8 cellular contexts compared by ENCODE assay signal in the genomic region with DNA sequence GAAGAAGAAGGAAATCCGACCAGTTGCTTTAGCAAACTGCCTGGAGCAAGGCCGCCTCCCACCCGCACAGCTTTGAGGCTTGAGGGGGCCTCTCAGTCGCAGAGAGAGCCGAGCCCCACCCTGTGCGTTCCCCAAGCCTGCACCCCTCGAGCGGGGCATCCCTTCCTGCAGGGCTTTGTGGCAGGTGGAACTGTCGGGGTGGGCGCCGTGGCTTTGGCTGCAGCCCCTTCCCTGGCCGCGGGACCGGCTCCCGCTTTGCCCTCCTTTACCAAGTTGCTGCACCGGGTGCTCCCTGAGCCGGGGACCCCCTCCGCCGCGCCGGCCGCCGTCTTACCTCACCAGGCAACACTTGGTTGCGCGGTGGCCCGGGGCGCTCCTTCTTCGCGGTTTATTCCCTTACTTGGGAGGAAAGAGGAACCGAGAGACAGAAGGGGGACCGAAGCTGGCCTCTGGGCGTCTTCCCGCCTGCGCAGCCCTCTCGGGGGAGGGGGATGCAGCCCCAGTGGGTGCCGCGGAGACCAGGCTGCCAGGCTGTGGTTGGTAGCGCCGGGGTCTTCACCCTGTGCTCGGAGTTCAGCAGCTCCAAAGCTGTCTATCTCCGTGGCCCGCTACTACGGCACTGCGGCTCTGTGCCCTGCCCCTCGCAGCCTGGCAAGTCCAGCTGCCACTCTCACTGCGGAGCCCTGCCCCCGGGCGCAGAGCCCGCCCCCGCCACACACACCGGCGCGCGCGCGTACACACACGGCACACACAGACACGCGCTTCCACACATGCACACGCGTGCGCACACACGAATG. TPM values are rescaled to one million over a fixed set of nuclear protein-coding genes. Genes with fewer than 3 reads are reported as not detected.
DNase-seq lines count a peak whose midpoint lies in the region; ATAC-seq, FAIRE-seq and TF ChIP-seq lines count a peak whose summit lies in the region.

A gene (minus strand): TSS at position 623 of the 797 bp plus-strand sequence. CDS start 41,775 bp downstream, outside the sequence.

- H3K4me3 ChIP-seq in NT2/D1 (ENCODE audit: insufficient read length, low read depth) (peak within 1 kb of the TSS; percentile 47), astrocyte of the spinal cord (ENCODE audit: low read depth, low read length) (peak within 1 kb of the TSS; percentile 20), keratinocyte (ENCODE audit: control insufficient read depth in 2 of 3, extremely low read depth in 1 of 3, insufficient read depth in 2 of 3, low read depth in 1 of 3, low read length in 3 of 3) (peak within 1 kb of the TSS in 1 of 3 experiments; percentile 50), small intestine (ENCODE audit: low read depth in 1 of 2, low read length in 2 of 2) (peak within 1 kb of the TSS in 1 of 2 donors; percentile 68)

- peaks cover 7% of the 10 kb centered on the region for H3K4me1 ChIP-seq in NT2/D1 (ENCODE audit: insufficient read depth, insufficient read length)
- H3K4me1 ChIP-seq in keratinocyte (ENCODE audit: control insufficient read depth, extremely low read depth, insufficient read depth, low read length), result no peaks in the 10 kb centered on the region
- peaks cover 0 to 8% of the 10 kb centered on the region in 2 donors for H3K4me1 ChIP-seq in small intestine (ENCODE audit: control insufficient read depth in 2 of 2, insufficient read depth in 1 of 2, low read depth in 1 of 2, low read length in 1 of 2)

- no peaks in the 10 kb centered on the region for H4K20me1 ChIP-seq in keratinocyte (ENCODE audit: control insufficient read depth, extremely low read depth, insufficient read depth, low read length)

- peak; percentile 72 for ATAC-seq in GM18502 (IDR thresholded peaks at IDR 0.05; ENCODE audit: poor library complexity, unreplicated experiment)
- peak; percentile 70 for ATAC-seq in HG03025 (IDR thresholded peaks at IDR 0.05; ENCODE audit: low FRiP score, unreplicated experiment)
- ATAC-seq in HG03571 (IDR thresholded peaks at IDR 0.05; ENCODE audit: unreplicated experiment), result no peak

- in situ Hi-C loops in astrocyte of the spinal cord (cut with HindIII; ENCODE audit: low sequenced_read_pairs), result no loop called here

- FAIRE-seq in keratinocyte (lab: Jason Lieb, UNC), result no peak
- no peak for FAIRE-seq in small intestine (lab: Jason Lieb, UNC)

- H3K27me3 ChIP-seq in NT2/D1 (ENCODE audit: insufficient read depth, insufficient read length), result peaks cover 55% of the 10 kb centered on the region
- peaks cover 64% of the 10 kb centered on the region for H3K27me3 ChIP-seq in keratinocyte (ENCODE audit: control insufficient read depth, extremely low read depth, insufficient read depth, low read length)
- H3K27me3 ChIP-seq in small intestine (ENCODE audit: control insufficient read depth in 2 of 2, insufficient read depth in 2 of 2, low read length in 2 of 2), result peaks cover 0 to 19% of the 10 kb centered on the region in 2 donors

- peak within 1 kb of the TSS; percentile 68 for H3K9ac ChIP-seq in NT2/D1 (ENCODE audit: insufficient read length, low read depth)
- no peak within 1 kb of the TSS for H3K9ac ChIP-seq in keratinocyte (ENCODE audit: control insufficient read depth, extremely low read depth, insufficient read depth, low read length)

- H3K27ac ChIP-seq in keratinocyte (ENCODE audit: control insufficient read depth, insufficient read depth, low read length) (no peak within 1 kb of the TSS), small intestine (ENCODE audit: low read depth in 1 of 2, low read length in 1 of 2) (no peak within 1 kb of the TSS)

- no peaks in the 10 kb centered on the region for H3K9me3 ChIP-seq in NT2/D1 (ENCODE audit: insufficient read depth, low read length)
- H3K9me3 ChIP-seq in keratinocyte (ENCODE audit: control insufficient read depth, low read depth, low read length), result no peaks in the 10 kb centered on the region
- H3K9me3 ChIP-seq in small intestine (ENCODE audit: control insufficient read depth, low read depth), result no peaks in the 10 kb centered on the region

- no peaks in the 10 kb centered on the region for H3K36me3 ChIP-seq in NT2/D1 (ENCODE audit: insufficient read depth, insufficient read length, low read length)
- H3K36me3 ChIP-seq in keratinocyte (ENCODE audit: control insufficient read depth in 2 of 2, extremely low read depth in 1 of 2, insufficient read depth in 2 of 2, low read length in 2 of 2), result no peaks in the 10 kb centered on the region
- H3K36me3 ChIP-seq in small intestine (ENCODE audit: control insufficient read depth in 2 of 2, insufficient read depth in 2 of 2, low read length in 2 of 2), result no peaks in the 10 kb centered on the region

- H2AFZ ChIP-seq in keratinocyte (ENCODE audit: control insufficient read depth, low read length), result no peak within 1 kb of the TSS

- TF ChIP-seq CTCF in astrocyte of the spinal cord (IDR thresholded peaks at IDR 0.05; ENCODE audit: low read depth, low read length), result no peak
- TF ChIP-seq CTCF in keratinocyte (optimal IDR thresholded peaks at IDR 0.05 in 1 of 3, IDR thresholded peaks at IDR 0.05 in 1 of 3, conservative IDR thresholded peaks at IDR 0.05 in 1 of 3; ENCODE audit: extremely low read depth in 1 of 3, insufficient read depth in 2 of 3, low read length in 3 of 3), result no peak

- 0 to 2% (median 0%) methylated on average over 58 to 63 of the region's 63 CpGs for WGBS in small intestine, 3 donors

- H3K9me1 ChIP-seq in keratinocyte (ENCODE audit: control insufficient read depth, extremely low read depth, insufficient read depth, low read length), result no peaks in the 10 kb centered on the region

- DNase-seq in AG08395 (ENCODE audit: low spot score) (peak; percentile 36), NT2/D1 (ENCODE audit: low read depth, low spot score) (no peak), astrocyte of the spinal cord (ENCODE audit: low read depth, low spot score) (no peak), keratinocyte (ENCODE audit: low read depth, low spot score) (no peak), small intestine (peak; percentile 59)

- dilution Hi-C loops in keratinocyte (cut with MboI; ENCODE audit: extremely low pct_ligation_motif_present, low sequenced_read_pairs), result no loop called here

- no peaks in the 10 kb centered on the region for H3K79me2 ChIP-seq in keratinocyte (ENCODE audit: control insufficient read depth, insufficient read depth, low read length)

- peak within 1 kb of the TSS; percentile 52 for H3K4me2 ChIP-seq in keratinocyte (ENCODE audit: control insufficient read depth, extremely low read depth, insufficient read depth, low read depth, low read length)

RNA-seq across cellular contexts. Expression of the gene that starts here (rescaled TPM):
- polyA plus RNA-seq in keratinocyte (0.04 to 0.52 TPM (median 0.22 TPM) in 3 replicates), small intestine (1 to 10 TPM in 2 of 3 donors, under 1 TPM in 1; 0.22 to 4.0 (median 1.6) TPM)
- polyA plus RNA-seq in keratinocyte (2011; ENCODE audit: low read depth), result 2.1 TPM
- 0.25 and 0.56 TPM in 2 replicates for polyA plus RNA-seq in keratinocyte (2011; cell fraction: cytosol; rRNA removed)
- polyA plus RNA-seq in keratinocyte (2011; cell fraction: nucleus; rRNA removed), result 0.07 and 0.15 TPM in 2 replicates
- 0.14 TPM in 1 of 2 replicates, not detected in the other for polyA plus RNA-seq in keratinocyte (2012; ENCODE audit: low replicate concordance)
- 0.03 to 1.1 TPM in 2 of 3 replicates, not detected in the other for polyA minus RNA-seq in keratinocyte
- polyA minus RNA-seq in keratinocyte (2011; cell fraction: cytosol; rRNA and poly(A)+ RNA removed), result not detected
- polyA minus RNA-seq in keratinocyte (2011; cell fraction: nucleus; rRNA and poly(A)+ RNA removed), result 0.47 and 0.63 TPM in 2 replicates

Comparison
In these comparisons a context has a peak if more than half of its experiments do, and no peak if none do; other contexts are left out.
1. DNase-seq: peak in AG08395 (single experiment) and small intestine (single experiment); none in NT2/D1 (single experiment), astrocyte of the spinal cord (single experiment) and keratinocyte (single experiment).